Comparison of ENCODE assay signal across 32 cellular contexts in genomic region chr12:126897102-126897501, GRCh38.
"Had no signal": no experiment of that assay in that cellular context is flagged by ENCODE, and none has a peak within 500 bp of the region (broad histone marks: within the 10 kb centered on the region; RNA-seq: fewer than 3 reads in every experiment).

No MANE protein-coding gene starts in this region.

- DNase-seq: naive thymus-derived CD4-positive, alpha-beta T cell; natural killer cell; occipital lobe; ovary; posterior cingulate gyrus; psoas muscle; right cardiac atrium; spleen; stimulated activated CD4-positive, alpha-beta T cell treated with anti-CD3 and anti-CD28 coated beads, Interleukin-12 subunit alpha, Interleukin-12 subunit beta, amount 100 ng/mL, for 4 hours; stimulated activated CD4-positive, alpha-beta T cell treated with anti-CD3 and anti-CD28 coated beads, Interleukin-1b, Interleukin-23, amount 100 ng/mL, for 48 hours; stimulated activated CD4-positive, alpha-beta T cell treated with anti-CD3 and anti-CD28 coated beads, Interleukin-4, amount 100 ng/mL, for 1 hour; stimulated activated CD4-positive, alpha-beta T cell treated with anti-CD3 and anti-CD28 coated beads, Interleukin-4, amount 100 ng/mL, for 4 hours; stimulated activated CD8-positive, alpha-beta memory T cell treated with anti-CD3 and anti-CD28 coated beads, Interleukin-4, amount 100 ng/mL, for 48 hours; stimulated activated naive CD4-positive, alpha-beta T cell; stimulated activated naive CD8-positive, alpha-beta T cell treated with anti-CD3 and anti-CD28 coated beads, Interleukin-15, amount 100 ng/mL, for 72 hours; stimulated activated naive CD8-positive, alpha-beta T cell treated with anti-CD3 and anti-CD28 coated beads, Interleukin-15, Interleukin-2, amounts not matched to agents 100 U/mL and 50 U/mL, for 24 hours; substantia nigra; testis; tibial artery; transverse colon; upper lobe of left lung had no signal

- H3K4me1 Mint-ChIP-seq: naive thymus-derived CD4-positive, alpha-beta T cell; natural killer cell; nephron; neural progenitor cell; stimulated activated naive CD8-positive, alpha-beta T cell treated with anti-CD3 and anti-CD28 coated beads, Interleukin-15, amount 100 ng/mL, for 72 hours had no signal

- H3K27me3 ChIP-seq: neural progenitor cell, ovary, spleen, suprapubic skin, testis, tibial artery, upper lobe of left lung, vagina had no signal

- FAIRE-seq: urothelium cell line had no signal

- H3K9ac ChIP-seq: neural progenitor cell, parathyroid adenoma had no signal

- H3K79me2 ChIP-seq: parathyroid adenoma had no signal

- H3K36me3 ChIP-seq: neural progenitor cell, ovary, spleen, suprapubic skin, tibial artery, transverse colon, upper lobe of left lung, vagina had no signal

- H3K9me3 Mint-ChIP-seq: neural progenitor cell had no signal

- H3K27ac ChIP-seq: neural progenitor cell, ovary, parathyroid adenoma, psoas muscle, skin epidermis, spleen, suprapubic skin, testis, tibial artery, transverse colon, upper lobe of left lung, vagina had no signal

- H3K4me3 Mint-ChIP-seq: naive thymus-derived CD4-positive, alpha-beta T cell; natural killer cell; nephron; neural progenitor cell; stimulated activated memory B cell treated with anti-CD40 and anti-IgM and Interleukin-4, amounts not matched to agents 10 μg/mL and 1 μg/mL and 100 μg/mL, for 72 hours; stimulated activated naive CD8-positive, alpha-beta T cell treated with anti-CD3 and anti-CD28 coated beads, Interleukin-15, amount 100 ng/mL, for 72 hours had no signal

- H3K4me3 ChIP-seq: neural progenitor cell, ovary, psoas muscle, skin epidermis, smooth muscle cell, spleen, suprapubic skin, testis, tibial artery, transverse colon, upper lobe of left lung, vagina had no signal

- H3K36me3 Mint-ChIP-seq: naive thymus-derived CD4-positive, alpha-beta T cell; natural killer cell; neural progenitor cell; stimulated activated memory B cell treated with anti-CD40 and anti-IgM and Interleukin-4, amounts not matched to agents 10 μg/mL and 1 μg/mL and 100 μg/mL, for 72 hours had no signal

- H3K4me2 ChIP-seq: neural progenitor cell, smooth muscle cell had no signal

- H3K4me1 ChIP-seq: neural progenitor cell, parathyroid adenoma, psoas muscle, spleen, suprapubic skin, testis, tibial artery, transverse colon, upper lobe of left lung, vagina had no signal

- H2AFZ ChIP-seq: neural progenitor cell, parathyroid adenoma had no signal

- H3K27me3 Mint-ChIP-seq: stimulated activated memory B cell treated with anti-CD40 and anti-IgM and Interleukin-4, amounts not matched to agents 10 μg/mL and 1 μg/mL and 100 μg/mL, for 72 hours; stimulated activated naive CD8-positive, alpha-beta T cell treated with anti-CD3 and anti-CD28 coated beads, Interleukin-15, amount 100 ng/mL, for 72 hours had no signal

- H3K27ac Mint-ChIP-seq: naive thymus-derived CD4-positive, alpha-beta T cell; natural killer cell; nephron; neural progenitor cell; progenitor cell of endocrine pancreas; stimulated activated memory B cell treated with anti-CD40 and anti-IgM and Interleukin-4, amounts not matched to agents 10 μg/mL and 1 μg/mL and 100 μg/mL, for 72 hours had no signal

- ATAC-seq: naive thymus-derived CD4-positive, alpha-beta T cell; natural killer cell; psoas muscle; right cardiac atrium; sciatic nerve; stimulated activated memory B cell treated with anti-CD40 and anti-IgM and Interleukin-4, amounts not matched to agents 10 μg/mL and 1 μg/mL and 100 μg/mL, for 72 hours; stimulated activated naive CD8-positive, alpha-beta T cell treated with anti-CD3 and anti-CD28 coated beads, Interleukin-15, amount 100 ng/mL, for 72 hours; stimulated activated naive CD8-positive, alpha-beta T cell treated with anti-CD3 and anti-CD28 coated beads, Interleukin-15, Interleukin-2, amounts not matched to agents 100 U/mL and 50 U/mL, for 24 hours had no signal

- H3K9me3 ChIP-seq: ovary, psoas muscle, spleen, suprapubic skin, testis, tibial artery, transverse colon, upper lobe of left lung, vagina had no signal
